Comparison of ENCODE assay signal across 1 cellular context in the genomic region with DNA sequence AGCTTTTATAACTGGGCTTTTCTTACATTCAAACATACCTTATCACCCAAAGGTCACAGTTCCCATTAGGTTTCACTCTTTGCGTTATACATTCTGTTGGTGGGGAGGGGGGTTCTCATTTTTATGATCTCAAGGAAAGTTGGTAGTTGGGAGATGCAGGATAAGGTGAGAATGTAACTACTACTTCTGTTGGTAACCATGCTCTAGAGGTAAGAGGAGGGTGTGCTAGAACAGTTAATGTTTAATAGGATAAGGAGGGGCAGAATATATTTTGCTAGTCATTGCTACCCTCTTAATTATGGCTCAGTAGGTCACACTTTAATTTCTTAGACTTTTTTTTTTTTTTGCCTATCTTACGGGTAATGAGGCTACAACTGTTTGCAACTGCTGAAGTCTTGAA.
TF ChIP-seq lines count a peak whose summit lies in the region.

No MANE protein-coding gene starts in this region.

TF ChIP-seq in K562, 482 proteins besides CTCF, POLR2A, EP300 and RAD21:
- TF ChIP-seq ZNF253 (CRISPR knock-in tag; conservative IDR thresholded peaks at IDR 0.05) (no peak), NFRKB (IDR thresholded peaks at IDR 0.05; ENCODE audit: low read depth) (no peak), ZBTB1 (CRISPR knock-in tag; IDR thresholded peaks at IDR 0.05; ENCODE audit: borderline replicate concordance, low read depth) (no peak), BRF2 (IDR thresholded peaks at IDR 0.05; ENCODE audit: borderline replicate concordance, insufficient read depth, insufficient read length) (no peak), OTX1 (CRISPR knock-in tag; IDR thresholded peaks at IDR 0.05) (no peak), SMAD3 (CRISPR knock-in tag; conservative IDR thresholded peaks at IDR 0.05) (no peak), SRF (CRISPR knock-in tag; IDR thresholded peaks at IDR 0.05) (no peak), HDAC1 (IDR thresholded peaks at IDR 0.05) (no peak), ZNF764 (CRISPR knock-in tag; IDR thresholded peaks at IDR 0.05; ENCODE audit: low read depth) (no peak), ILK (tag; IDR thresholded peaks at IDR 0.05; ENCODE audit: borderline replicate concordance, low read depth) (no peak), BCLAF1 (IDR thresholded peaks at IDR 0.05; ENCODE audit: borderline replicate concordance in 1 of 2, control insufficient read depth in 1 of 2, low read depth in 2 of 2, low read length in 1 of 2) (no peak)
- TF ChIP-seq, protein P1, sequence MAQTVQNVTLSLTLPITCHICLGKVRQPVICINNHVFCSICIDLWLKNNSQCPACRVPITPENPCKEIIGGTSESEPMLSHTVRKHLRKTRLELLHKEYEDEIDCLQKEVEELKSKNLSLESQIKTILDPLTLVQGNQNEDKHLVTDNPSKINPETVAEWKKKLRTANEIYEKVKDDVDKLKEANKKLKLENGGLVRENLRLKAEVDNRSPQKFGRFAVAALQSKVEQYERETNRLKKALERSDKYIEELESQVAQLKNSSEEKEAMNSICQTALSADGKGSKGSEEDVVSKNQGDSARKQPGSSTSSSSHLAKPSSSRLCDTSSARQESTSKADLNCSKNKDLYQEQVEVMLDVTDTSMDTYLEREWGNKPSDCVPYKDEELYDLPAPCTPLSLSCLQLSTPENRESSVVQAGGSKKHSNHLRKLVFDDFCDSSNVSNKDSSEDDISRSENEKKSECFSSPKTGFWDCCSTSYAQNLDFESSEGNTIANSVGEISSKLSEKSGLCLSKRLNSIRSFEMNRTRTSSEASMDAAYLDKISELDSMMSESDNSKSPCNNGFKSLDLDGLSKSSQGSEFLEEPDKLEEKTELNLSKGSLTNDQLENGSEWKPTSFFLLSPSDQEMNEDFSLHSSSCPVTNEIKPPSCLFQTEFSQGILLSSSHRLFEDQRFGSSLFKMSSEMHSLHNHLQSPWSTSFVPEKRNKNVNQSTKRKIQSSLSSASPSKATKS (CRISPR knock-in tag; IDR thresholded peaks at IDR 0.05): no peak
- TF ChIP-seq, protein P2, sequence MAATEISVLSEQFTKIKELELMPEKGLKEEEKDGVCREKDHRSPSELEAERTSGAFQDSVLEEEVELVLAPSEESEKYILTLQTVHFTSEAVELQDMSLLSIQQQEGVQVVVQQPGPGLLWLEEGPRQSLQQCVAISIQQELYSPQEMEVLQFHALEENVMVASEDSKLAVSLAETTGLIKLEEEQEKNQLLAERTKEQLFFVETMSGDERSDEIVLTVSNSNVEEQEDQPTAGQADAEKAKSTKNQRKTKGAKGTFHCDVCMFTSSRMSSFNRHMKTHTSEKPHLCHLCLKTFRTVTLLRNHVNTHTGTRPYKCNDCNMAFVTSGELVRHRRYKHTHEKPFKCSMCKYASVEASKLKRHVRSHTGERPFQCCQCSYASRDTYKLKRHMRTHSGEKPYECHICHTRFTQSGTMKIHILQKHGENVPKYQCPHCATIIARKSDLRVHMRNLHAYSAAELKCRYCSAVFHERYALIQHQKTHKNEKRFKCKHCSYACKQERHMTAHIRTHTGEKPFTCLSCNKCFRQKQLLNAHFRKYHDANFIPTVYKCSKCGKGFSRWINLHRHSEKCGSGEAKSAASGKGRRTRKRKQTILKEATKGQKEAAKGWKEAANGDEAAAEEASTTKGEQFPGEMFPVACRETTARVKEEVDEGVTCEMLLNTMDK (IDR thresholded peaks at IDR 0.05; ENCODE audit: borderline replicate concordance, insufficient read depth, low read depth, low read length, poor library complexity, severe bottlenecking): no peak
